In the genomic region with DNA sequence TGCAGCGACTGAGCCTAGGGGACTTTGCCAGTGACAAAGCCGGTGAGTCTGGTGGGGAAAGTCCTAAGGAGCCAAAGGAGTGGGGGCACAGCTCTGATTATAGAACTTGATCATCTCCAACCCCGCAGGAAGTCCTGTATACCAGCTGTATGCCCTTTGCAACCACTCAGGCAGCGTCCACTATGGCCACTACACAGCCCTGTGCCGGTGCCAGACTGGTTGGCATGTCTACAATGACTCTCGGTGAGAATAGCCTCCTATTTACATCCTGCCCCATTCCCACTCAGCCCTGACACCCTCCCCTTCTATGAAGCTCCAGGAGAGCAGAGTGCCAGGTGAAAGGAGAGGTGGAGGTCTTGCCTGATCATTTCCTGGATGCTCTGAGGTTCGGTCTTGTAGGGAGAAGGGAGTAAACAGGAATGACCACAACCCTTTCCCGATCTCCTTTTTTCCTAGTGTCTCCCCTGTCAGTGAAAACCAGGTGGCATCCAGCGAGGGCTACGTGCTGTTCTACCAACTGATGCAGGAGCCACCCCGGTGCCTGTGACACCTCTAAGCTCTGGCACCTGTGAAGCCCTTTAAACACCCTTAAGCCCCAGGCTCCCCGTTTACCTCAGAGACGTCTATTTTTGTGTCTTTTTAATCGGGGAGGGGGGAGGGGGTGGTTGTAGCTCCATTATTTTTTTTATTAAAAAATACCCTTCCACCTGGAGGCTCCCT, we compare ENCODE assay signal across 8 cellular contexts. TPM values are rescaled to one million over a fixed set of nuclear protein-coding genes. Genes with fewer than 3 reads are reported as not detected.
DNase-seq lines count a peak whose midpoint lies in the region; ATAC-seq, FAIRE-seq and TF ChIP-seq lines count a peak whose summit lies in the region.

No MANE protein-coding gene starts in this region.

- peak overlapping the region; percentile 97 for H3K4me2 ChIP-seq in keratinocyte (ENCODE audit: control insufficient read depth, extremely low read depth, insufficient read depth, low read depth, low read length)

- H3K36me3 ChIP-seq in adipocyte (ENCODE audit: control insufficient read depth, insufficient read depth, low read length, severe bottlenecking) (peaks cover 35% of the 10 kb centered on the region), keratinocyte (ENCODE audit: control insufficient read depth in 2 of 2, extremely low read depth in 1 of 2, insufficient read depth in 2 of 2, low read length in 2 of 2) (peaks cover 12 to 32% of the 10 kb centered on the region in 2 experiments), subcutaneous abdominal adipose tissue (ENCODE audit: control insufficient read depth in 5 of 5, insufficient read depth in 5 of 5, low read length in 5 of 5) (peaks cover 0 to 62% (median 41%) of the 10 kb centered on the region in 5 donors)

- H3K4me3 Mint-ChIP-seq in T-helper 1 cell treated with Interleukin-12 subunit alpha and Interleukin-12 subunit beta and Interleukin-4 antibody, amounts not matched to agents 30 μg/mL and 1 μg/mL, for 36 hours: peak overlapping the region; percentile 61

- no peaks in the 10 kb centered on the region for H3K9me3 Mint-ChIP-seq in T-helper 1 cell treated with Interleukin-12 subunit alpha and Interleukin-12 subunit beta and Interleukin-4 antibody, amounts not matched to agents 30 μg/mL and 1 μg/mL, for 36 hours

- H3K9ac ChIP-seq in adipocyte (ENCODE audit: low read length) (peak overlapping the region; percentile 91), keratinocyte (ENCODE audit: control insufficient read depth, extremely low read depth, insufficient read depth, low read length) (peak overlapping the region; percentile 89), subcutaneous abdominal adipose tissue (ENCODE audit: low read length in 5 of 5) (peak overlapping the region in 4 of 5 donors; percentile 71 to 91 (median 83))

- H3K27me3 ChIP-seq in adipocyte (replicated peaks; ENCODE audit: control insufficient read depth, insufficient read depth, low read length) (no peaks in the 10 kb centered on the region), keratinocyte (ENCODE audit: control insufficient read depth, extremely low read depth, insufficient read depth, low read length) (no peaks in the 10 kb centered on the region), subcutaneous abdominal adipose tissue (ENCODE audit: control insufficient read depth in 5 of 5, insufficient read depth in 4 of 5, low read length in 5 of 5) (no peaks in the 10 kb centered on the region)

- H3K4me3 ChIP-seq in adipocyte (ENCODE audit: low read length) (peak overlapping the region; percentile 93), keratinocyte (ENCODE audit: control insufficient read depth in 2 of 3, extremely low read depth in 1 of 3, insufficient read depth in 2 of 3, low read depth in 1 of 3, low read length in 3 of 3) (peak overlapping the region in 2 of 3 experiments; percentile 89 to 93), subcutaneous abdominal adipose tissue (ENCODE audit: low read depth in 1 of 5, low read length in 5 of 5) (peak overlapping the region; percentile 84 to 96 (median 93))

- H3K36me3 Mint-ChIP-seq in T-helper 1 cell treated with Interleukin-12 subunit alpha and Interleukin-12 subunit beta and Interleukin-4 antibody, amounts not matched to agents 30 μg/mL and 1 μg/mL, for 36 hours (ENCODE audit: low read depth): peaks cover 25% of the 10 kb centered on the region

- H4K20me1 ChIP-seq in keratinocyte (ENCODE audit: control insufficient read depth, extremely low read depth, insufficient read depth, low read length): no peaks in the 10 kb centered on the region

- H3K27ac ChIP-seq in keratinocyte (ENCODE audit: control insufficient read depth, insufficient read depth, low read length) (peak overlapping the region; percentile 93), subcutaneous abdominal adipose tissue (ENCODE audit: low read depth, low read length) (peak overlapping the region; percentile 85)

- H3K9me3 ChIP-seq in adipocyte (ENCODE audit: control insufficient read depth, low read length): no peaks in the 10 kb centered on the region
- no peaks in the 10 kb centered on the region for H3K9me3 ChIP-seq in keratinocyte (ENCODE audit: control insufficient read depth, low read depth, low read length)
- no peaks in the 10 kb centered on the region for H3K9me3 ChIP-seq in subcutaneous abdominal adipose tissue (ENCODE audit: control insufficient read depth in 5 of 5, low read length in 5 of 5)

- H3K27me3 Mint-ChIP-seq in T-helper 1 cell treated with Interleukin-12 subunit alpha and Interleukin-12 subunit beta and Interleukin-4 antibody, amounts not matched to agents 30 μg/mL and 1 μg/mL, for 36 hours (ENCODE audit: low read depth): no peaks in the 10 kb centered on the region

- no peak overlapping the region for H2AFZ ChIP-seq in keratinocyte (ENCODE audit: control insufficient read depth, low read length)

- ATAC-seq in GM18873 (IDR thresholded peaks at IDR 0.05; ENCODE audit: low FRiP score, unreplicated experiment) (no peak), HG03520 (IDR thresholded peaks at IDR 0.05; ENCODE audit: unreplicated experiment) (no peak)

- DNase-seq in T-helper 1 cell: no peak
- DNase-seq in adipocyte (ENCODE audit: low read depth): no peak
- DNase-seq in keratinocyte (ENCODE audit: low read depth, low spot score): no peak
- no peak for DNase-seq in activated CD4-positive, alpha-beta T cell treated with anti-CD3 and anti-CD28 coated beads for 4 hours

- dilution Hi-C loops in keratinocyte (cut with MboI; ENCODE audit: extremely low pct_ligation_motif_present, low sequenced_read_pairs): no loop called here

- H3K4me1 Mint-ChIP-seq in T-helper 1 cell treated with Interleukin-12 subunit alpha and Interleukin-12 subunit beta and Interleukin-4 antibody, amounts not matched to agents 30 μg/mL and 1 μg/mL, for 36 hours (ENCODE audit: low read depth): peaks cover 36% of the 10 kb centered on the region

- no peak for FAIRE-seq in keratinocyte (lab: Jason Lieb, UNC)

- no peak for TF ChIP-seq CTCF in keratinocyte (optimal IDR thresholded peaks at IDR 0.05 in 1 of 3, IDR thresholded peaks at IDR 0.05 in 1 of 3, conservative IDR thresholded peaks at IDR 0.05 in 1 of 3; ENCODE audit: extremely low read depth in 1 of 3, insufficient read depth in 2 of 3, low read length in 3 of 3)

- H3K9me1 ChIP-seq in keratinocyte (ENCODE audit: control insufficient read depth, extremely low read depth, insufficient read depth, low read length): no peaks in the 10 kb centered on the region

- H3K79me2 ChIP-seq in keratinocyte (ENCODE audit: control insufficient read depth, insufficient read depth, low read length): peaks cover 11% of the 10 kb centered on the region

- H3K4me1 ChIP-seq in adipocyte (ENCODE audit: control insufficient read depth, insufficient read depth, low read length) (peaks cover 21% of the 10 kb centered on the region), keratinocyte (ENCODE audit: control insufficient read depth, extremely low read depth, insufficient read depth, low read length) (peaks cover 19% of the 10 kb centered on the region), subcutaneous abdominal adipose tissue (ENCODE audit: control insufficient read depth in 5 of 5, insufficient read depth in 5 of 5, low read length in 5 of 5) (peaks cover 5 to 51% (median 31%) of the 10 kb centered on the region in 5 donors)

- peak overlapping the region; percentile 98 for H3K27ac Mint-ChIP-seq in T-helper 1 cell treated with Interleukin-12 subunit alpha and Interleukin-12 subunit beta and Interleukin-4 antibody, amounts not matched to agents 30 μg/mL and 1 μg/mL, for 36 hours

RNA-seq across cellular contexts. Expression of a gene that starts 1.2 kb away (rescaled TPM):
- polyA plus RNA-seq in keratinocyte: 12.2 to 24.6 TPM (median 17.1 TPM) in 3 replicates
- 5.9 TPM for polyA plus RNA-seq in keratinocyte (2011; ENCODE audit: low read depth)
- 7.0 and 8.5 TPM in 2 replicates for polyA plus RNA-seq in keratinocyte (2011; cell fraction: cytosol; rRNA removed)
- 49.7 and 52.8 TPM in 2 replicates for polyA plus RNA-seq in keratinocyte (2011; cell fraction: nucleus; rRNA removed)
- polyA plus RNA-seq in keratinocyte (2012; ENCODE audit: low replicate concordance): 13.9 and 14.5 TPM in 2 replicates
- 13.7 to 17.4 TPM (median 15.3 TPM) in 3 replicates for polyA minus RNA-seq in keratinocyte
- polyA minus RNA-seq in keratinocyte (2011; cell fraction: cytosol; rRNA and poly(A)+ RNA removed): 11.5 TPM
- polyA minus RNA-seq in keratinocyte (2011; cell fraction: nucleus; rRNA and poly(A)+ RNA removed): 9.1 and 11.6 TPM in 2 replicates

RNA-seq across cellular contexts. Expression of a gene that starts 5.8 kb away (rescaled TPM):
- polyA plus RNA-seq in keratinocyte: 9.5 to 14.4 TPM (median 9.8 TPM) in 3 replicates
- 5.4 TPM for polyA plus RNA-seq in keratinocyte (2011; ENCODE audit: low read depth)
- polyA plus RNA-seq in keratinocyte (2011; cell fraction: cytosol; rRNA removed): 11.9 and 14.4 TPM in 2 replicates
- polyA plus RNA-seq in keratinocyte (2011; cell fraction: nucleus; rRNA removed): 30.3 and 30.6 TPM in 2 replicates
- 10.0 and 14.9 TPM in 2 replicates for polyA plus RNA-seq in keratinocyte (2012; ENCODE audit: low replicate concordance)
- 8.5 to 13.6 TPM (median 12.1 TPM) in 3 replicates for polyA minus RNA-seq in keratinocyte
- 13.6 TPM for polyA minus RNA-seq in keratinocyte (2011; cell fraction: cytosol; rRNA and poly(A)+ RNA removed)
- 4.3 and 7.6 TPM in 2 replicates for polyA minus RNA-seq in keratinocyte (2011; cell fraction: nucleus; rRNA and poly(A)+ RNA removed)

RNA-seq across cellular contexts. Expression of a gene that starts 11.3 kb away (rescaled TPM):
- polyA plus RNA-seq in keratinocyte: 72.9 to 86.4 TPM (median 80.6 TPM) in 3 replicates
- polyA plus RNA-seq in keratinocyte (2011; ENCODE audit: low read depth): 24.9 TPM
- 87.9 and 110 TPM in 2 replicates for polyA plus RNA-seq in keratinocyte (2011; cell fraction: cytosol; rRNA removed)
- 37.7 and 50.6 TPM in 2 replicates for polyA plus RNA-seq in keratinocyte (2011; cell fraction: nucleus; rRNA removed)
- polyA plus RNA-seq in keratinocyte (2012; ENCODE audit: low replicate concordance): 64.4 and 65.1 TPM in 2 replicates
- polyA minus RNA-seq in keratinocyte: 6.1 to 54.3 TPM (median 49.7 TPM) in 3 replicates
- 43.9 TPM for polyA minus RNA-seq in keratinocyte (2011; cell fraction: cytosol; rRNA and poly(A)+ RNA removed)
- polyA minus RNA-seq in keratinocyte (2011; cell fraction: nucleus; rRNA and poly(A)+ RNA removed): 12.0 and 13.8 TPM in 2 replicates

RNA-seq across cellular contexts. Expression of a gene that starts 12.2 kb away (rescaled TPM):
- 19.1 to 24.8 TPM (median 21.1 TPM) in 3 replicates for polyA plus RNA-seq in keratinocyte
- polyA plus RNA-seq in keratinocyte (2011; ENCODE audit: low read depth): 15.5 TPM
- 17.5 and 22.2 TPM in 2 replicates for polyA plus RNA-seq in keratinocyte (2011; cell fraction: cytosol; rRNA removed)
- polyA plus RNA-seq in keratinocyte (2011; cell fraction: nucleus; rRNA removed): 34.4 and 45.3 TPM in 2 replicates
- 18.6 and 30.6 TPM in 2 replicates for polyA plus RNA-seq in keratinocyte (2012; ENCODE audit: low replicate concordance)
- 9.5 to 29.2 TPM (median 17.0 TPM) in 3 replicates for polyA minus RNA-seq in keratinocyte
- polyA minus RNA-seq in keratinocyte (2011; cell fraction: cytosol; rRNA and poly(A)+ RNA removed): 22.1 TPM
- 8.0 and 9.4 TPM in 2 replicates for polyA minus RNA-seq in keratinocyte (2011; cell fraction: nucleus; rRNA and poly(A)+ RNA removed)

RNA-seq across cellular contexts. Expression of a gene that starts 32.6 kb away (rescaled TPM):
- 29.3 to 49.9 TPM (median 33.0 TPM) in 3 replicates for polyA plus RNA-seq in keratinocyte
- polyA plus RNA-seq in keratinocyte (2011; ENCODE audit: low read depth): 12.3 TPM
- polyA plus RNA-seq in keratinocyte (2011; cell fraction: cytosol; rRNA removed): 31.7 and 34.5 TPM in 2 replicates
- polyA plus RNA-seq in keratinocyte (2011; cell fraction: nucleus; rRNA removed): 39.3 and 44.9 TPM in 2 replicates
- 22.6 and 31.4 TPM in 2 replicates for polyA plus RNA-seq in keratinocyte (2012; ENCODE audit: low replicate concordance)
- polyA minus RNA-seq in keratinocyte: 56.7 to 81.1 TPM (median 72.0 TPM) in 3 replicates
- 30.9 TPM for polyA minus RNA-seq in keratinocyte (2011; cell fraction: cytosol; rRNA and poly(A)+ RNA removed)
- polyA minus RNA-seq in keratinocyte (2011; cell fraction: nucleus; rRNA and poly(A)+ RNA removed): 18.1 and 25.4 TPM in 2 replicates
